ENCODE assay signal across 8 cellular contexts in the genomic region with DNA sequence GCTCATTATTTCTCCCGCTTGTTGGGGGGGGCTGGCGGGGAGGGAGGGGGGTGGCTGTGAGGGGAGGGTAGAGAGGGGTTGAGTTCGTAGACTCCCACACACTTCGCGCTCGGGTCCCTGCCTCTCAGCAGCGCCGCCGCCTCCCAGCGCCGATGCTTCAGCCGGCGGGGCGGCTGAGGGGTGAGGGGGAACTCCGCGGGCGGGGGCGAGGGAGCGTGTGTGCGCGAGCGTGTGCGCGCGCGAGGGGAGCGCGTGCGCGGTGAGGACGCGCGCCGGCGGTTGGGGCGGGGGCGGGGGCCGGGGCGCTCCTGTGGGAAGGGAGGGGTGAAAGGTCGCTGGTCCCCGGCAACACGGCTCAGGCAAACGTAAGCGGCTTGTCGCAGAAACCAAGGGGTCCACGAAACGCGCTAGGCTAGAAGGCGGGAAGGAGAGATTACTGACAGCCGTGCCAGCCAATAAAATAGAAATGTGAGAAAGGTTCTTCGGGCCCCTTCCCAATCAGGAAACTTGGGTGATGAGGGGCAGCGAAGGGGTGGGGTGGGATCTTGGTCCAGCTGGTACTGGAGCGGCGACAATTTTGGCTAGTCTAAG. TPM values are rescaled to one million over a fixed set of nuclear protein-coding genes. Genes with fewer than 3 reads are reported as not detected.
A peak's percentile ranks its signal among the peaks of the same experiment; 100 is the strongest.
DNase-seq lines count a peak whose midpoint lies in the region; ATAC-seq, FAIRE-seq and TF ChIP-seq lines count a peak whose summit lies in the region.

No MANE protein-coding gene starts in this region.

- H3K9ac ChIP-seq in KMS-11 (peak overlapping the region; percentile 37; the same call in 1 of the 2 replicates), SK-N-MC (ENCODE audit: insufficient read length) (no peak overlapping the region), duodenal mucosa (ENCODE audit: low read depth in 1 of 2, low read length in 2 of 2) (peak overlapping the region in 1 of 2 donors; percentile 5), HepG2 (ENCODE audit: insufficient read depth, low read depth, low read length) (no peak overlapping the region)

- H3K27me3 ChIP-seq in KMS-11 (ENCODE audit: insufficient read depth, low read depth) (no peaks in the 10 kb centered on the region), duodenal mucosa (ENCODE audit: control insufficient read depth in 1 of 2, insufficient read depth in 2 of 2, low read length in 2 of 2) (peaks cover 9 to 16% of the 10 kb centered on the region in 2 donors), HepG2 (ENCODE audit: control insufficient read depth in 1 of 2, insufficient read depth in 2 of 2, low read length in 2 of 2) (peaks cover 0 to 17% of the 10 kb centered on the region in 2 experiments; a peak in 2 of 5 replicates), stomach (peaks cover 0 to 39% (median 23%) of the 10 kb centered on the region in 3 donors)

- FAIRE-seq in HepG2 (lab: Jason Lieb, UNC) = no peak

- no peaks in the 10 kb centered on the region for H4K20me1 ChIP-seq in KMS-11 (ENCODE audit: insufficient read depth)
- H4K20me1 ChIP-seq in HepG2 (ENCODE audit: insufficient read depth, low read length) = no peaks in the 10 kb centered on the region

- in situ Hi-C loops in HepG2 (cut with HindIII; ENCODE audit: extremely low pct_ligation_motif_present, low pct_unique_long_range_greater_than_20kb) = no loop called here

- TF ChIP-seq RAD21 in HepG2 (CRISPR knock-in tag; IDR thresholded peaks at IDR 0.05) = no peak

- ATAC-seq in HepG2 (peak; percentile 94), GM18511 (IDR thresholded peaks at IDR 0.05; ENCODE audit: unreplicated experiment) (no peak)

- no peak overlapping the region for H3K4me3 ChIP-seq in KMS-11 (IDR thresholded peaks at IDR 0.05; ENCODE audit: insufficient read depth, low read depth, low read length)
- H3K4me3 ChIP-seq in SK-N-MC = peak overlapping the region; percentile 71
- H3K4me3 ChIP-seq in duodenal mucosa (ENCODE audit: low read depth in 1 of 2, low read length in 2 of 2) = peak overlapping the region; percentile 59 to 61
- peak overlapping the region; percentile 49 to 74 (median 72) for H3K4me3 ChIP-seq in HepG2 (replicated peaks in 1 of 3; ENCODE audit: insufficient read depth in 1 of 3, low read depth in 2 of 3, low read length in 3 of 3)
- peak overlapping the region; percentile 66 to 88 (median 66) for H3K4me3 ChIP-seq in stomach

- intact Hi-C loops in HepG2 (cut with micrococcal nuclease; ENCODE audit: unreplicated experiment) (no loop called here), stomach (cut with DNase I; ENCODE audit: low total_unique reads) (no loop called here)

- H3K9me3 ChIP-seq in SK-N-MC (ENCODE audit: low read depth, low read length) (no peaks in the 10 kb centered on the region), duodenal mucosa (ENCODE audit: control insufficient read depth in 1 of 2, low read length in 2 of 2) (no peaks in the 10 kb centered on the region), HepG2 (ENCODE audit: low read length) (no peaks in the 10 kb centered on the region), stomach (no peaks in the 10 kb centered on the region)

- H3K27ac ChIP-seq in KMS-11 (no peak overlapping the region), SK-N-MC (no peak overlapping the region), duodenal mucosa (ENCODE audit: low read depth, low read length) (no peak overlapping the region), HepG2 (ENCODE audit: extremely low read length, insufficient read depth, low read length) (no peak overlapping the region), stomach (peak overlapping the region; percentile 77 to 92 (median 81))

- TF ChIP-seq CTCF in KMS-11 (conservative IDR thresholded peaks at IDR 0.05; ENCODE audit: low read depth, low read length) (no peak), HepG2 (CRISPR knock-in tag; IDR thresholded peaks at IDR 0.05) (no peak; the same call in 1 of the 2 replicates), stomach (IDR thresholded peaks at IDR 0.05) (no peak)

- CTCF ChIA-PET in HepG2 (lab: Yijun Ruan, JAX; ENCODE audit: low intra/inter-chr PET ratio, low total read pairs) = no interaction called here

- BruUV-seq in HepG2 (replicated peaks; lab: Mats Ljungman, UMichigan) = no TSS peak

- WGBS in HepG2 (ENCODE audit: low lambda C conversion rate) = 3% methylated on average over 54 of the region's 54 CpGs
- WGBS in stomach, 5 donors = 1 to 3% (median 3%) methylated on average over 28 to 54 of the region's 54 CpGs

- TF ChIP-seq EP300 in HepG2 (IDR thresholded peaks at IDR 0.05; ENCODE audit: low read depth in 2 of 2, low read length in 2 of 2) = 0 out of 4 replicates have a peak, but pooled peaks of 1 of the 2 experiments have one; percentile 4
- no peak for TF ChIP-seq EP300 in HepG2 (CRISPR knock-in tag; IDR thresholded peaks at IDR 0.05; ENCODE audit: borderline replicate concordance)
- no peak for TF ChIP-seq EP300 in stomach (IDR thresholded peaks at IDR 0.05)

- H3K4me1 ChIP-seq in KMS-11 (ENCODE audit: low read depth, poor library complexity, severe bottlenecking) (no peaks in the 10 kb centered on the region), duodenal mucosa (ENCODE audit: control insufficient read depth in 1 of 2, insufficient read depth in 2 of 2, low read length in 2 of 2) (no peaks in the 10 kb centered on the region), HepG2 (ENCODE audit: insufficient read depth, low read length) (peaks cover 6% of the 10 kb centered on the region), stomach (peaks cover 0 to 16% (median 8%) of the 10 kb centered on the region in 4 donors)

- H3K36me3 ChIP-seq in KMS-11 (ENCODE audit: insufficient read depth) (no peaks in the 10 kb centered on the region), SK-N-MC (ENCODE audit: insufficient read depth, low read length) (no peaks in the 10 kb centered on the region), duodenal mucosa (ENCODE audit: control insufficient read depth in 1 of 2, insufficient read depth in 2 of 2, low read length in 2 of 2) (no peaks in the 10 kb centered on the region), HepG2 (replicated peaks in 1 of 2; ENCODE audit: control insufficient read depth in 1 of 2, insufficient read depth in 2 of 2, low read length in 2 of 2) (no peaks in the 10 kb centered on the region), stomach (no peaks in the 10 kb centered on the region)

- DNase-seq in Daoy (ENCODE audit: low read depth) (peak; percentile 95), SK-N-MC (ENCODE audit: low read depth, low spot score) (no peak), HepG2 (ENCODE audit: low spot score) (peak; percentile 77), stomach (peak; percentile 57), EL (no peak)

- no peak overlapping the region for H3K4me2 ChIP-seq in KMS-11
- H3K4me2 ChIP-seq in HepG2 (ENCODE audit: low read depth, low read length) = peak overlapping the region; percentile 82

- no peak for TF ChIP-seq POLR2A in HepG2 (IDR thresholded peaks at IDR 0.05; ENCODE audit: insufficient read depth in 1 of 2, low read depth in 2 of 2, low read length in 2 of 2)
- TF ChIP-seq POLR2A in stomach (IDR thresholded peaks at IDR 0.05) = no peak

- H3K79me2 ChIP-seq in KMS-11 (ENCODE audit: insufficient read depth, low read depth) (no peaks in the 10 kb centered on the region), HepG2 (ENCODE audit: insufficient read depth, low read length) (no peaks in the 10 kb centered on the region)

- POLR2A ChIA-PET in HepG2 (lab: Yijun Ruan, JAX) = no interaction called here

- H2AFZ ChIP-seq in KMS-11 (ENCODE audit: low read depth) (peak overlapping the region; percentile 14; the same call in 1 of the 2 replicates), HepG2 (ENCODE audit: low read length) (peak overlapping the region; percentile 33)

TF ChIP-seq in HepG2, 621 proteins besides CTCF, POLR2A, EP300 and RAD21 (continues in another document):
- TF ChIP-seq SAP130 (CRISPR knock-in tag; IDR thresholded peaks at IDR 0.05; ENCODE audit: low read depth) = 0 out of 2 replicates have a peak, but pooled peaks have one; percentile 14
- peak; percentile 74 for TF ChIP-seq ZMYM4 (CRISPR knock-in tag; IDR thresholded peaks at IDR 0.05)

RNA-seq across cellular contexts. Expression of gene NOVA1, which starts 0.3 kb away (rescaled TPM):
- 0.65 and 2.4 TPM in 2 replicates for total RNA-seq in Daoy (2014; rRNA removed; shearing (Covaris generic))
- 0.11 and 0.13 TPM in 2 replicates for total RNA-seq in HepG2 (2016; rRNA removed; fragmentation: Illumina TruSeq; extraction: Trizol)
- not detected in 2 replicates for total RNA-seq in HepG2 (2016; cell fraction: cytosol; rRNA removed; fragmentation: Illumina TruSeq; extraction: Trizol; ENCODE audit: low read depth)
- total RNA-seq in HepG2 (2016; cell fraction: insoluble cytoplasmic fraction; rRNA removed; fragmentation: Illumina TruSeq; extraction: Trizol) = not detected in 2 replicates
- total RNA-seq in HepG2 (2016; cell fraction: membrane; rRNA removed; fragmentation: Illumina TruSeq; extraction: Trizol) = not detected in 2 replicates
- total RNA-seq in HepG2 (2016; cell fraction: nucleus; rRNA removed; fragmentation: Illumina TruSeq; extraction: Trizol) = 0.31 and 0.47 TPM in 2 replicates
- 0.07 and 0.13 TPM in 2 replicates for polyA plus RNA-seq in HepG2 (2011; rRNA removed)
- polyA plus RNA-seq in HepG2 (2011; cell fraction: cytosol; rRNA removed) = 0.08 TPM in 2 replicates
- 0.23 TPM in 1 of 2 replicates, not detected in the other for polyA plus RNA-seq in HepG2 (2011; cell fraction: nucleus; rRNA removed)
- 0.24 and 0.43 TPM in 2 replicates for polyA plus RNA-seq in HepG2 (2012)
- 0.18 TPM in 1 of 2 replicates, not detected in the other for polyA plus RNA-seq in HepG2 (2016; cell fraction: cytosol; fragmentation: Illumina TruSeq; extraction: Trizol; ENCODE audit: low read depth)
- polyA plus RNA-seq in HepG2 (2016; cell fraction: insoluble cytoplasmic fraction; fragmentation: Illumina TruSeq; extraction: Trizol; ENCODE audit: low read depth) = 0.13 TPM in 1 of 2 replicates, not detected in the other
- 0.32 TPM in 1 of 2 replicates, not detected in the other for polyA plus RNA-seq in HepG2 (2016; cell fraction: membrane; fragmentation: Illumina TruSeq; extraction: Trizol; ENCODE audit: low read depth)
- 0.40 TPM in 1 of 2 replicates, not detected in the other for polyA plus RNA-seq in HepG2 (2016; cell fraction: nucleus; fragmentation: Illumina TruSeq; extraction: Trizol; ENCODE audit: insufficient read depth, low read depth)
- 0.70 TPM in 1 of 2 replicates, not detected in the other for polyA minus RNA-seq in HepG2 (2011; rRNA and poly(A)+ RNA removed; ENCODE audit: low replicate concordance)
- polyA minus RNA-seq in HepG2 (2011; cell fraction: cytosol; rRNA and poly(A)+ RNA removed) = not detected in 2 replicates
- 0.52 TPM in 1 of 2 replicates, not detected in the other for polyA minus RNA-seq in HepG2 (2011; cell fraction: nucleus; rRNA and poly(A)+ RNA removed)
- 10 to 100 TPM in 3 of 5 donors, 1 to 10 TPM in 2; 2.6 to 25.1 (median 11.2) TPM for total RNA-seq in stomach
- polyA plus RNA-seq in stomach = 1 to 10 TPM; 1.0 to 7.5 (median 1.1) TPM

Comparison
In these comparisons a context has a peak if more than half of its experiments do, and no peak if none do; other contexts are left out.
1. DNase-seq: peak in Daoy (single experiment), HepG2 (single experiment) and stomach (single experiment); none in SK-N-MC (single experiment) and EL (single experiment).
2. H3K27ac ChIP-seq: peak in stomach (5 of 5); none in KMS-11 (single experiment), SK-N-MC (single experiment), duodenal mucosa (single experiment) and HepG2 (single experiment).